In genomic region chr6:143698329-143698728, GRCh38 we compare ENCODE assay signal across 21 cellular contexts. TPM values are rescaled to one million over a fixed set of nuclear protein-coding genes. Genes with fewer than 3 reads are reported as not detected.
A peak's percentile ranks its signal among the peaks of the same experiment; 100 is the strongest.
DNase-seq lines count a peak whose midpoint lies in the region; ATAC-seq, FAIRE-seq and TF ChIP-seq lines count a peak whose summit lies in the region.
"Had no signal": no experiment of that assay in that cellular context is flagged by ENCODE, and none has a peak within 500 bp of the region (broad histone marks: within the 10 kb centered on the region; RNA-seq: fewer than 3 reads in every experiment).

No MANE protein-coding gene starts in this region.

- no peaks in the 10 kb centered on the region for H3K36me3 ChIP-seq in gastroesophageal sphincter
- H3K36me3 ChIP-seq in stomach smooth muscle (ENCODE audit: control insufficient read depth in 2 of 2, insufficient read depth in 2 of 2, low read length in 2 of 2) = no peaks in the 10 kb centered on the region
- H3K36me3 ChIP-seq: BLaER1 had no signal

- TF ChIP-seq POLR2A in GM12891 (IDR thresholded peaks at IDR 0.05; ENCODE audit: low read depth, low read length) (no peak), gastroesophageal sphincter (IDR thresholded peaks at IDR 0.05) (no peak)

- H3K27me3 ChIP-seq in gastroesophageal sphincter (no peaks in the 10 kb centered on the region), stomach smooth muscle (ENCODE audit: control insufficient read depth in 1 of 2, insufficient read depth in 2 of 2, low read length in 2 of 2) (no peaks in the 10 kb centered on the region), dorsolateral prefrontal cortex (no peaks in the 10 kb centered on the region)
- H3K27me3 ChIP-seq: BLaER1 had no signal

- ATAC-seq in HG02981 (IDR thresholded peaks at IDR 0.05; ENCODE audit: unreplicated experiment) (peak; percentile 65), gastroesophageal sphincter (no peak), GM21526 (IDR thresholded peaks at IDR 0.05; ENCODE audit: low FRiP score, unreplicated experiment) (no peak)
- ATAC-seq: A549, Panc1 had no signal

- no peak overlapping the region for H3K4me3 ChIP-seq in gastroesophageal sphincter
- no peak overlapping the region for H3K4me3 ChIP-seq in stomach smooth muscle (ENCODE audit: low read length in 2 of 2)
- H3K4me3 ChIP-seq in dorsolateral prefrontal cortex = no peak overlapping the region
- H3K4me3 ChIP-seq: A549, BLaER1 had no signal

- DNase-seq in GM12891 (ENCODE audit: insufficient read length, low spot score) (no peak), MV-4-11 (lab: John Stamatoyannopoulos, UW) (no peak), dorsolateral prefrontal cortex (no peak)
- DNase-seq: Calu3; CD4-positive, alpha-beta memory T cell; GF-D8; HFFc6; NCI-H1048; NCI-H1436 treated with DMSO at 0.1 percent for 48 hours; NCI-H2029; NCI-H2171; NCI-H446 had no signal

- WGBS in gastroesophageal sphincter (ENCODE audit: low coverage in 1 of 2), 2 donors = 90 to 95% methylated on average over 3 of the region's 3 CpGs

- no peak overlapping the region for H3K9ac ChIP-seq in stomach smooth muscle (ENCODE audit: low read length in 2 of 2)
- H3K9ac ChIP-seq: BLaER1 had no signal

- intact Hi-C loops in dorsolateral prefrontal cortex (cut with DNase I) = no loop called here

- TF ChIP-seq CTCF in gastroesophageal sphincter (IDR thresholded peaks at IDR 0.05) (no peak), dorsolateral prefrontal cortex (IDR thresholded peaks at IDR 0.05 in 54 of 56, conservative IDR thresholded peaks at IDR 0.05 in 2 of 56; ENCODE audit: low read depth in 1 of 56, partially characterized antibody in 56 of 56) (no peak)

- H3K4me1 ChIP-seq in gastroesophageal sphincter (peaks cover 29 to 85% (median 38%) of the 10 kb centered on the region in 3 donors), stomach smooth muscle (ENCODE audit: control insufficient read depth, insufficient read depth, low read length) (peaks cover 40% of the 10 kb centered on the region)
- H3K4me1 ChIP-seq: BLaER1 had no signal

- H3K9me3 ChIP-seq in gastroesophageal sphincter (no peaks in the 10 kb centered on the region), stomach smooth muscle (ENCODE audit: control insufficient read depth in 2 of 2, low read length in 2 of 2) (no peaks in the 10 kb centered on the region)
- H3K9me3 ChIP-seq: A549, BLaER1 had no signal

- H3K27ac ChIP-seq in gastroesophageal sphincter (peak overlapping the region; percentile 32 to 69 (median 56)), stomach smooth muscle (ENCODE audit: low read length) (peak overlapping the region; percentile 70), dorsolateral prefrontal cortex (peak overlapping the region in 3 of 59 donors; percentile 15 to 50 (median 15))
- H3K27ac ChIP-seq: A549, BLaER1, HL-60 had no signal

- peak; percentile 57 for FAIRE-seq in GM12891 (lab: Jason Lieb, UNC)
- FAIRE-seq: A549, H54 had no signal

- no peak for TF ChIP-seq EP300 in gastroesophageal sphincter (IDR thresholded peaks at IDR 0.05)

TF ChIP-seq in GM12891, 5 proteins besides CTCF, POLR2A, EP300 and RAD21:
- no peak for TF ChIP-seq SPI1 (IDR thresholded peaks at IDR 0.05; ENCODE audit: low read depth, low read length)
- no peak for TF ChIP-seq PAX5 (IDR thresholded peaks at IDR 0.05; ENCODE audit: insufficient read depth, low read length, severe bottlenecking)
- TF ChIP-seq TAF1 (IDR thresholded peaks at IDR 0.05; ENCODE audit: low read depth, low read length) = no peak
- no peak for TF ChIP-seq POU2F2 (IDR thresholded peaks at IDR 0.05; ENCODE audit: low read depth, low read length)
- TF ChIP-seq POLR2AphosphoS5 (IDR thresholded peaks at IDR 0.05; ENCODE audit: low read depth, low read length) = no peak

RNA-seq across cellular contexts. Expression of gene PHACTR2, which starts 20.6 kb away (rescaled TPM):
- 3.1 TPM for polyA plus RNA-seq in GM12891 (2012; ENCODE audit: low read depth, missing spikeins)
- total RNA-seq in gastroesophageal sphincter (100 to 1,000 TPM in 1 of 4 donors, 10 to 100 TPM in 3; 61.3 to 122 (median 86.0) TPM), dorsolateral prefrontal cortex (10 to 100 TPM; 12.5 to 72.4 (median 29.8) TPM)
